Comparison of ENCODE assay signal across 9 cellular contexts in genomic region chr14:37903561-37904191, GRCh38.
A peak's percentile ranks its signal among the peaks of the same experiment; 100 is the strongest.
DNase-seq lines count a peak whose midpoint lies in the region; ATAC-seq and TF ChIP-seq lines count a peak whose summit lies in the region.
"Had no signal": no experiment of that assay in that cellular context is flagged by ENCODE, and none has a peak within 500 bp of the region (broad histone marks: within the 10 kb centered on the region; RNA-seq: fewer than 3 reads in every experiment).

No MANE protein-coding gene starts in this region.

- H3K36me3 ChIP-seq in GM23338 (ENCODE audit: insufficient read depth) (no peaks in the 10 kb centered on the region), brain microvascular endothelial cell (replicated peaks) (no peaks in the 10 kb centered on the region), tibial artery (no peaks in the 10 kb centered on the region)

- no peaks in the 10 kb centered on the region; the same call in 2 of the 3 replicates for H3K36me3 Mint-ChIP-seq in GM23338 (ENCODE audit: low read depth)
- no peaks in the 10 kb centered on the region for H3K36me3 Mint-ChIP-seq in stimulated activated memory B cell treated with anti-CD40 and anti-IgM and Interleukin-4, amounts not matched to agents 10 μg/mL and 1 μg/mL and 100 μg/mL, for 72 hours
- H3K36me3 Mint-ChIP-seq: T-cell had no signal

- H3K4me1 ChIP-seq in GM23338 (ENCODE audit: insufficient read depth) (no peaks in the 10 kb centered on the region), tibial artery (peaks cover 0 to 20% (median 0%) of the 10 kb centered on the region in 4 donors)

- H3F3A ChIP-seq in GM23338 (replicated peaks; ENCODE audit: low read depth): no peaks in the 10 kb centered on the region

- H3K9me3 ChIP-seq in tibial artery: no peaks in the 10 kb centered on the region

- H3K27me3 ChIP-seq in GM23338 (ENCODE audit: insufficient read depth): peaks cover 11% of the 10 kb centered on the region
- no peaks in the 10 kb centered on the region for H3K27me3 ChIP-seq in brain microvascular endothelial cell (replicated peaks)
- H3K27me3 ChIP-seq in tibial artery: peaks cover 0 to 2% of the 10 kb centered on the region in 2 donors

- H3K27me3 Mint-ChIP-seq in GM23338 (ENCODE audit: insufficient read depth, low read depth, poor library complexity): peaks cover 2% of the 10 kb centered on the region
- H3K27me3 Mint-ChIP-seq in stimulated activated memory B cell treated with anti-CD40 and anti-IgM and Interleukin-4, amounts not matched to agents 10 μg/mL and 1 μg/mL and 100 μg/mL, for 72 hours: no peaks in the 10 kb centered on the region

- intact Hi-C loops in tibial artery (cut with DNase I; ENCODE audit: low total_unique reads): loop anchor here (10.0 kb wide), 1 partner anchor 961 kb away; no protein-coding TSS in a partner anchor

- peak; percentile 75 for ATAC-seq in GM23338
- ATAC-seq in stimulated activated memory B cell treated with anti-CD40 and anti-IgM and Interleukin-4, amounts not matched to agents 10 μg/mL and 1 μg/mL and 100 μg/mL, for 72 hours: no peak

- no peaks in the 10 kb centered on the region for H3K9me2 ChIP-seq in GM23338 (ENCODE audit: insufficient read depth)

- no peak overlapping the region for H2AFZ ChIP-seq in GM23338

- H3K27ac Mint-ChIP-seq in GM23338: no peak overlapping the region
- no peak overlapping the region for H3K27ac Mint-ChIP-seq in stimulated activated memory B cell treated with anti-CD40 and anti-IgM and Interleukin-4, amounts not matched to agents 10 μg/mL and 1 μg/mL and 100 μg/mL, for 72 hours
- H3K27ac Mint-ChIP-seq: T-cell had no signal

- TF ChIP-seq CTCF in GM23338 (conservative IDR thresholded peaks at IDR 0.05; ENCODE audit: low read depth in 2 of 2) (peak; percentile 69 to 91), brain microvascular endothelial cell (IDR thresholded peaks at IDR 0.05; ENCODE audit: low read depth, low read length, missing control alignments) (peak; percentile 43), tibial artery (IDR thresholded peaks at IDR 0.05) (peak; percentile 44 to 51)

- DNase-seq in COLO829 (ENCODE audit: low spot score) (peak; percentile 25), GM23338 (ENCODE audit: low spot score) (peak; percentile 85), NCI-H460 (ENCODE audit: extremely low read depth, low read depth) (peak; percentile 42), brain microvascular endothelial cell (peak; percentile 17), kidney tubule cell (ENCODE audit: low spot score) (peak; percentile 53), tibial artery (no peak)
- no peak for DNase-seq in NK-92 treated with Interleukin-12 subunit alpha and Interleukin-12 subunit beta, amount 100 ng/mL, for 24 hours (lab: John Stamatoyannopoulos, UW)

- H3K79me2 ChIP-seq in GM23338 (replicated peaks; ENCODE audit: insufficient read depth): no peaks in the 10 kb centered on the region

- H3K4me1 Mint-ChIP-seq in GM23338: peaks cover 9% of the 10 kb centered on the region; the same call in 2 of the 3 replicates
- H3K4me1 Mint-ChIP-seq in stimulated activated memory B cell treated with anti-CD40 and anti-IgM and Interleukin-4, amounts not matched to agents 10 μg/mL and 1 μg/mL and 100 μg/mL, for 72 hours: no peaks in the 10 kb centered on the region

- H3K4me3 Mint-ChIP-seq in GM23338: no peak overlapping the region
- no peak overlapping the region for H3K4me3 Mint-ChIP-seq in stimulated activated memory B cell treated with anti-CD40 and anti-IgM and Interleukin-4, amounts not matched to agents 10 μg/mL and 1 μg/mL and 100 μg/mL, for 72 hours
- H3K4me3 Mint-ChIP-seq: T-cell had no signal

- peaks cover 12% of the 10 kb centered on the region; the same call in 2 of the 3 replicates for H3K9me3 Mint-ChIP-seq in GM23338
- H3K9me3 Mint-ChIP-seq in stimulated activated memory B cell treated with anti-CD40 and anti-IgM and Interleukin-4, amounts not matched to agents 10 μg/mL and 1 μg/mL and 100 μg/mL, for 72 hours: no peaks in the 10 kb centered on the region
- H3K9me3 Mint-ChIP-seq: T-cell had no signal

- H3K27ac ChIP-seq in GM23338 (ENCODE audit: low read depth): no peak overlapping the region
- H3K27ac ChIP-seq in brain microvascular endothelial cell: no peak overlapping the region
- H3K27ac ChIP-seq in tibial artery: no peak overlapping the region

- H3K4me2 ChIP-seq in GM23338: no peak overlapping the region

- in situ Hi-C loops in brain microvascular endothelial cell (cut with HindIII; ENCODE audit: low pct_ligation_motif_present, low sequenced_read_pairs): no loop called here

- no peaks in the 10 kb centered on the region for H4K20me1 ChIP-seq in GM23338 (replicated peaks; ENCODE audit: insufficient read depth)

- no peak overlapping the region for H3K4me3 ChIP-seq in GM23338
- no peak overlapping the region for H3K4me3 ChIP-seq in brain microvascular endothelial cell (ENCODE audit: low read depth, low read length)
- H3K4me3 ChIP-seq in tibial artery: no peak overlapping the region

TF ChIP-seq in GM23338, 12 proteins besides CTCF, POLR2A, EP300 and RAD21 (continues in another document):
- TF ChIP-seq ZNF114 (CRISPR knock-in tag; IDR thresholded peaks at IDR 0.05): no peak
- TF ChIP-seq STAT1 (IDR thresholded peaks at IDR 0.05; ENCODE audit: unreplicated experiment): no peak
- no peak for TF ChIP-seq POLR2AphosphoS5 (IDR thresholded peaks at IDR 0.05; ENCODE audit: low read depth)
- no peak for TF ChIP-seq CREB1 (CRISPR knock-in tag; IDR thresholded peaks at IDR 0.05; ENCODE audit: low read depth)
- no peak for TF ChIP-seq ETS1 (IDR thresholded peaks at IDR 0.05)
- TF ChIP-seq JUNB (IDR thresholded peaks at IDR 0.05; ENCODE audit: unreplicated experiment): no peak
- no peak for TF ChIP-seq REST (IDR thresholded peaks at IDR 0.05; ENCODE audit: unreplicated experiment)
- TF ChIP-seq ZNF331 (CRISPR knock-in tag; IDR thresholded peaks at IDR 0.05; ENCODE audit: low read depth): no peak

Comparison
In these comparisons a context has a peak if more than half of its experiments do, and no peak if none do; other contexts are left out.
1. DNase-seq: peak in COLO829 (single experiment), GM23338 (single experiment), NCI-H460 (single experiment), brain microvascular endothelial cell (single experiment) and kidney tubule cell (single experiment); none in tibial artery (0 of 2) and NK-92 treated with Interleukin-12 subunit alpha and Interleukin-12 subunit beta, amount 100 ng/mL, for 24 hours (single experiment).
2. Peak in every context shown above with its lines, with median percentiles within 50 percentile points of each other: CTCF ChIP-seq.